ENCODE assay signal across 15 cellular contexts in genomic region chr3:190229632-190230424, GRCh38.
DNase-seq lines count a peak whose midpoint lies in the region; ATAC-seq and TF ChIP-seq lines count a peak whose summit lies in the region.
"Had no signal": no experiment of that assay in that cellular context is flagged by ENCODE, and none has a peak within 500 bp of the region (broad histone marks: within the 10 kb centered on the region; RNA-seq: fewer than 3 reads in every experiment).

No MANE protein-coding gene starts in this region.

- WGBS in mesenchymal stem cell: 93% methylated on average over 3 of the region's 4 CpGs

- H3K4me2 ChIP-seq in mesenchymal stem cell (ENCODE audit: low read length, poor library complexity, severe bottlenecking): no peak overlapping the region

- H3K4ac ChIP-seq in mesenchymal stem cell (ENCODE audit: low read depth in 1 of 2, low read length in 2 of 2): no peak overlapping the region

- H2AFZ ChIP-seq in mesenchymal stem cell (ENCODE audit: low read depth, low read length): no peak overlapping the region

- no peaks in the 10 kb centered on the region for H3K9me3 ChIP-seq in mesenchymal stem cell (ENCODE audit: control insufficient read depth, low read length)

- TF ChIP-seq POLR2A in GM18505 (IDR thresholded peaks at IDR 0.05; ENCODE audit: borderline replicate concordance, extremely low read depth, insufficient read depth, insufficient read length): no peak

- no peak overlapping the region for H3K4me3 ChIP-seq in mesenchymal stem cell (ENCODE audit: insufficient read depth in 1 of 2, low read depth in 1 of 2, low read length in 2 of 2)
- H3K4me3 ChIP-seq: lung, skin epidermis had no signal

- H2BK120ac ChIP-seq in mesenchymal stem cell (ENCODE audit: low read depth, low read length): no peak overlapping the region

- no peaks in the 10 kb centered on the region for H3K36me3 ChIP-seq in mesenchymal stem cell (ENCODE audit: control insufficient read depth in 1 of 2, insufficient read depth in 2 of 2, low read depth in 1 of 2, low read length in 2 of 2)

- no peak overlapping the region for H2BK5ac ChIP-seq in mesenchymal stem cell (ENCODE audit: low read depth, low read length, poor library complexity, severe bottlenecking)

- H2BK12ac ChIP-seq in mesenchymal stem cell (ENCODE audit: low read length in 2 of 2): no peak overlapping the region

- no peak overlapping the region for H4K91ac ChIP-seq in mesenchymal stem cell (ENCODE audit: low read length)

- no peaks in the 10 kb centered on the region for H3K27me3 ChIP-seq in mesenchymal stem cell (ENCODE audit: control insufficient read depth in 1 of 2, insufficient read depth in 1 of 2, low read length in 2 of 2)

- no peak overlapping the region for H2AK5ac ChIP-seq in mesenchymal stem cell (ENCODE audit: low read length, severe bottlenecking)

- ATAC-seq in GM18505 (IDR thresholded peaks at IDR 0.05; ENCODE audit: unreplicated experiment): peak; percentile 47
- peak; percentile 47 for ATAC-seq in HG03280 (IDR thresholded peaks at IDR 0.05; ENCODE audit: unreplicated experiment)
- no peak for ATAC-seq in HG03139 (IDR thresholded peaks at IDR 0.05; ENCODE audit: unreplicated experiment)
- ATAC-seq: stimulated activated memory B cell treated with anti-CD40 and anti-IgM and Interleukin-4, amounts not matched to agents 10 μg/mL and 1 μg/mL and 100 μg/mL, for 72 hours had no signal

- H3K14ac ChIP-seq in mesenchymal stem cell (ENCODE audit: low read length in 2 of 2): no peak overlapping the region

- no peak overlapping the region for H3K9ac ChIP-seq in mesenchymal stem cell (ENCODE audit: low read length)

- no peak overlapping the region for H3K23ac ChIP-seq in mesenchymal stem cell (ENCODE audit: low read length in 2 of 2)

- H2BK15ac ChIP-seq in mesenchymal stem cell (ENCODE audit: low read depth, poor library complexity, severe bottlenecking): no peak overlapping the region

- H3K79me1 ChIP-seq in mesenchymal stem cell (replicated peaks; ENCODE audit: low read length, poor library complexity, severe bottlenecking): no peaks in the 10 kb centered on the region

- H3K27ac ChIP-seq in mesenchymal stem cell (ENCODE audit: low read length, poor library complexity, severe bottlenecking): peak overlapping the region; percentile 22

- peaks cover 3% of the 10 kb centered on the region for H3K4me1 ChIP-seq in mesenchymal stem cell (ENCODE audit: control insufficient read depth, insufficient read depth, low read depth, low read length)

- H4K8ac ChIP-seq in mesenchymal stem cell (ENCODE audit: low read length): no peak overlapping the region

- no peak overlapping the region for H3K18ac ChIP-seq in mesenchymal stem cell (ENCODE audit: low read depth in 1 of 2, low read length in 2 of 2)

- DNase-seq in astrocyte of the hippocampus (ENCODE audit: low read depth, low spot score): peak; percentile 54
- DNase-seq in mesenchymal stem cell: peak; percentile 63
- DNase-seq in DMS153 treated with DMSO at 0.1 percent for 48 hours (lab: John Stamatoyannopoulos, UW; ENCODE audit: unreplicated experiment): no peak
- no peak for DNase-seq in NCI-H187 treated with DMSO at 0.1 percent for 48 hours (lab: John Stamatoyannopoulos, UW)
- no peak for DNase-seq in GOT3 (lab: John Stamatoyannopoulos, UW)
- DNase-seq: activated gamma-delta T cell treated with Interleukin-2 at 50 U/mL for 16 hours, DMS53, NCI-H524 treated with DMSO at 0.1 percent for 48 hours, T-helper 9 cell had no signal

Comparison
In these comparisons a context has a peak if more than half of its experiments do, and no peak if none do; other contexts are left out.
1. DNase-seq: peak in astrocyte of the hippocampus (single experiment) and mesenchymal stem cell (single experiment); none in DMS153 treated with DMSO at 0.1 percent for 48 hours (single experiment), NCI-H187 treated with DMSO at 0.1 percent for 48 hours (single experiment) and GOT3 (single experiment).